In genomic region chr2:215617060-215617824, GRCh38 we compare ENCODE assay signal across 1 cellular context.
TF ChIP-seq lines count a peak whose summit lies in the region.

No MANE protein-coding gene starts in this region.

TF ChIP-seq in HepG2, 621 proteins besides CTCF, POLR2A, EP300 and RAD21 (continued from another document and continues in another):
- TF ChIP-seq KDM2A (CRISPR knock-in tag; IDR thresholded peaks at IDR 0.05; ENCODE audit: borderline replicate concordance, low read depth) = no peak
- peak; percentile 26; the same call in 1 of the 2 replicates for TF ChIP-seq ATF3 (CRISPR knock-in tag; IDR thresholded peaks at IDR 0.05)
- peak; percentile 87 for TF ChIP-seq ARID3A (IDR thresholded peaks at IDR 0.05; ENCODE audit: low read depth, low read length)
- TF ChIP-seq DMTF1 (CRISPR knock-in tag; IDR thresholded peaks at IDR 0.05) = no peak
- no peak for TF ChIP-seq ZNF879 (CRISPR knock-in tag; IDR thresholded peaks at IDR 0.05)
- TF ChIP-seq ZXDC (CRISPR knock-in tag; IDR thresholded peaks at IDR 0.05) = no peak
- TF ChIP-seq RORA (CRISPR knock-in tag; IDR thresholded peaks at IDR 0.05) = no peak
- no peak for TF ChIP-seq HNRNPK (IDR thresholded peaks at IDR 0.05; ENCODE audit: low read depth, low read length, poor library complexity, severe bottlenecking)
- TF ChIP-seq MED1 (CRISPR knock-in tag; IDR thresholded peaks at IDR 0.05) = peak; percentile 100
- no peak for TF ChIP-seq ZNF674 (CRISPR knock-in tag; IDR thresholded peaks at IDR 0.05; ENCODE audit: low read depth)
- TF ChIP-seq MTF1 (CRISPR knock-in tag; IDR thresholded peaks at IDR 0.05) = peak; percentile 63; the same call in 1 of the 2 replicates
- TF ChIP-seq IRF1 (CRISPR knock-in tag; IDR thresholded peaks at IDR 0.05; ENCODE audit: low read depth) = no peak
- TF ChIP-seq MLX (CRISPR knock-in tag; IDR thresholded peaks at IDR 0.05) = peak; percentile 89
- peak; percentile 89 for TF ChIP-seq PHF21A (CRISPR knock-in tag; IDR thresholded peaks at IDR 0.05)
- TF ChIP-seq DNMT3B (CRISPR knock-in tag; conservative IDR thresholded peaks at IDR 0.05) = no peak; the same call in 1 of the 2 replicates
- no peak for TF ChIP-seq POLR2G (IDR thresholded peaks at IDR 0.05; ENCODE audit: low read depth, low read length)
- peak; percentile 94 for TF ChIP-seq FOXP1 (IDR thresholded peaks at IDR 0.05)
- peak; percentile 99 for TF ChIP-seq FOXP1 (CRISPR knock-in tag; IDR thresholded peaks at IDR 0.05)
- TF ChIP-seq CENPX (CRISPR knock-in tag; IDR thresholded peaks at IDR 0.05) = no peak
- TF ChIP-seq MEF2D (CRISPR knock-in tag; IDR thresholded peaks at IDR 0.05) = peak; percentile 94
- TF ChIP-seq ZNF660 (CRISPR knock-in tag; IDR thresholded peaks at IDR 0.05; ENCODE audit: borderline replicate concordance, low read depth) = no peak
- TF ChIP-seq BCLAF1 (IDR thresholded peaks at IDR 0.05) = no peak
- TF ChIP-seq NFKBIZ (CRISPR knock-in tag; IDR thresholded peaks at IDR 0.05) = no peak
- peak; percentile 24; the same call in 1 of the 2 replicates for TF ChIP-seq ZMYM3 (CRISPR knock-in tag; IDR thresholded peaks at IDR 0.05)
- TF ChIP-seq ZNF232 (CRISPR knock-in tag; IDR thresholded peaks at IDR 0.05; ENCODE audit: borderline replicate concordance) = 0 out of 2 replicates have a peak, but pooled peaks have one; percentile 19
- TF ChIP-seq SKIL (CRISPR knock-in tag; IDR thresholded peaks at IDR 0.05; ENCODE audit: borderline replicate concordance) = peak; percentile 89
- no peak for TF ChIP-seq SMAD1 (CRISPR knock-in tag; IDR thresholded peaks at IDR 0.05; ENCODE audit: borderline replicate concordance, low read depth)
- TF ChIP-seq ZNF605 (CRISPR knock-in tag; IDR thresholded peaks at IDR 0.05) = peak; percentile 70
- peak; percentile 66; the same call in 1 of the 2 replicates for TF ChIP-seq TCF7L2 (IDR thresholded peaks at IDR 0.05; ENCODE audit: low read depth, low read length)
- TF ChIP-seq ZGPAT (CRISPR knock-in tag; IDR thresholded peaks at IDR 0.05) = peak; percentile 98
- TF ChIP-seq HMG20A (CRISPR knock-in tag; IDR thresholded peaks at IDR 0.05; ENCODE audit: borderline replicate concordance) = peak; percentile 89
- TF ChIP-seq NFE2L2 (IDR thresholded peaks at IDR 0.05; ENCODE audit: low read length) = no peak; the same call in 1 of the 2 replicates
- TF ChIP-seq ZFY (CRISPR knock-in tag; IDR thresholded peaks at IDR 0.05) = no peak; the same call in 1 of the 2 replicates
- TF ChIP-seq SSRP1 (CRISPR knock-in tag; IDR thresholded peaks at IDR 0.05) = no peak
- no peak for TF ChIP-seq ZBTB21 (CRISPR knock-in tag; IDR thresholded peaks at IDR 0.05)
- TF ChIP-seq PHB2 (IDR thresholded peaks at IDR 0.05; ENCODE audit: partially characterized antibody) = no peak
- peak; percentile 99 for TF ChIP-seq TEAD3 (CRISPR knock-in tag; optimal IDR thresholded peaks at IDR 0.05; ENCODE audit: borderline replicate concordance)
- TF ChIP-seq ZFP36L1 (CRISPR knock-in tag; IDR thresholded peaks at IDR 0.05) = peak; percentile 69; the same call in 1 of the 2 replicates
- TF ChIP-seq ATRX (CRISPR knock-in tag; IDR thresholded peaks at IDR 0.05; ENCODE audit: borderline replicate concordance) = no peak
- TF ChIP-seq SMC3 (IDR thresholded peaks at IDR 0.05; ENCODE audit: low read length) = no peak; the same call in 1 of the 2 replicates
- TF ChIP-seq ZNF124 (CRISPR knock-in tag; IDR thresholded peaks at IDR 0.05) = peak; percentile 66
- TF ChIP-seq CREB1 (IDR thresholded peaks at IDR 0.05) = no peak
- peak; percentile 71 for TF ChIP-seq CREB1 (CRISPR knock-in tag; IDR thresholded peaks at IDR 0.05)
- peak; percentile 85; the same call in 1 of the 2 replicates for TF ChIP-seq ZNF567 (CRISPR knock-in tag; IDR thresholded peaks at IDR 0.05; ENCODE audit: borderline replicate concordance)
- no peak for TF ChIP-seq CBX1 (IDR thresholded peaks at IDR 0.05; ENCODE audit: low read depth)
- peak; percentile 39; the same call in 1 of the 2 replicates for TF ChIP-seq ZFP1 (CRISPR knock-in tag; IDR thresholded peaks at IDR 0.05)
- TF ChIP-seq FOXM1 (CRISPR knock-in tag; IDR thresholded peaks at IDR 0.05) = no peak
- 0 out of 2 replicates have a peak, but pooled peaks have one; percentile 50 for TF ChIP-seq ISX (CRISPR knock-in tag; conservative IDR thresholded peaks at IDR 0.05)
- no peak for TF ChIP-seq MAFK (conservative IDR thresholded peaks at IDR 0.05 in 1 of 2, IDR thresholded peaks at IDR 0.05 in 1 of 2; ENCODE audit: low read length in 2 of 2)
- TF ChIP-seq KLF16 (CRISPR knock-in tag; IDR thresholded peaks at IDR 0.05) = peak in 1 of 2 experiments; percentile 85; a peak in 1 of 4 replicates
- TF ChIP-seq ZNF354B (CRISPR knock-in tag; IDR thresholded peaks at IDR 0.05) = peak; percentile 83; the same call in 1 of the 2 replicates
- peak; percentile 72; the same call in 1 of the 2 replicates for TF ChIP-seq KAT8 (CRISPR knock-in tag; IDR thresholded peaks at IDR 0.05)
- TF ChIP-seq CEBPB (IDR thresholded peaks at IDR 0.05; ENCODE audit: borderline replicate concordance, low read depth, low read length) = no peak
- no peak for TF ChIP-seq ZNF597 (CRISPR knock-in tag; IDR thresholded peaks at IDR 0.05)
- TF ChIP-seq NKX3-1 (CRISPR knock-in tag; IDR thresholded peaks at IDR 0.05) = peak; percentile 98
- TF ChIP-seq ZNF792 (CRISPR knock-in tag; IDR thresholded peaks at IDR 0.05) = peak; percentile 66
- TF ChIP-seq ZNF550 (CRISPR knock-in tag; IDR thresholded peaks at IDR 0.05; ENCODE audit: borderline replicate concordance) = no peak
